ENCODE assay signal across 6 cellular contexts in genomic region chr2:33730801-33731200, GRCh38.
"Had no signal": no experiment of that assay in that cellular context is flagged by ENCODE, and none has a peak within 500 bp of the region (broad histone marks: within the 10 kb centered on the region; RNA-seq: fewer than 3 reads in every experiment).

No MANE protein-coding gene starts in this region.

- H3K27ac ChIP-seq: KMS-11 had no signal

- H3K36me3 ChIP-seq: HAP-1 had no signal

- H3K9me3 ChIP-seq: HAP-1 had no signal

- H3K4me3 ChIP-seq: GM23338, HAP-1 had no signal

- H3K9ac ChIP-seq: KMS-11 had no signal

- ATAC-seq: GM23338 had no signal

- FAIRE-seq: HTR-8/SVneo had no signal

- H3K4me2 ChIP-seq: KMS-11 had no signal

- DNase-seq: H7, KBM-7 had no signal

- H3K4me1 ChIP-seq: HAP-1 had no signal
